1 cellular context compared by ENCODE assay signal in genomic region chr13:29923554-29924481, GRCh38.
A peak's percentile ranks its signal among the peaks of the same experiment; 100 is the strongest.
TF ChIP-seq lines count a peak whose summit lies in the region.

No MANE protein-coding gene starts in this region.

TF ChIP-seq in HepG2, 621 proteins besides CTCF, POLR2A, EP300 and RAD21 (continued from another document):
- peak; percentile 49; the same call in 1 of the 2 replicates for TF ChIP-seq ZNF281 (CRISPR knock-in tag; IDR thresholded peaks at IDR 0.05; ENCODE audit: borderline replicate concordance)
- peak; percentile 82; the same call in 1 of the 2 replicates for TF ChIP-seq TBX3 (IDR thresholded peaks at IDR 0.05; ENCODE audit: borderline replicate concordance)
- no peak for TF ChIP-seq RNF219 (CRISPR knock-in tag; IDR thresholded peaks at IDR 0.05)
- TF ChIP-seq ZFP36L1 (CRISPR knock-in tag; IDR thresholded peaks at IDR 0.05): peak; percentile 70; the same call in 1 of the 2 replicates
- TF ChIP-seq ZNF710 (CRISPR knock-in tag; IDR thresholded peaks at IDR 0.05; ENCODE audit: borderline replicate concordance): peak; percentile 82; the same call in 1 of the 2 replicates
- peak; percentile 95 for TF ChIP-seq ERF (CRISPR knock-in tag; IDR thresholded peaks at IDR 0.05)
- TF ChIP-seq SP5 (CRISPR knock-in tag; IDR thresholded peaks at IDR 0.05; ENCODE audit: borderline replicate concordance, low read depth): peak; percentile 94
- peak; percentile 89 for TF ChIP-seq ZBTB43 (CRISPR knock-in tag; conservative IDR thresholded peaks at IDR 0.05)
- peak; percentile 60; the same call in 1 of the 2 replicates for TF ChIP-seq MBD4 (IDR thresholded peaks at IDR 0.05; ENCODE audit: borderline replicate concordance, low read length)
- TF ChIP-seq ZNF234 (CRISPR knock-in tag; conservative IDR thresholded peaks at IDR 0.05): no peak
- peak; percentile 76 for TF ChIP-seq ZNF12 (CRISPR knock-in tag; IDR thresholded peaks at IDR 0.05)
- no peak for TF ChIP-seq ZNF552 (CRISPR knock-in tag; IDR thresholded peaks at IDR 0.05; ENCODE audit: borderline replicate concordance)
- TF ChIP-seq SP140L (CRISPR knock-in tag; IDR thresholded peaks at IDR 0.05; ENCODE audit: borderline replicate concordance): 0 out of 2 replicates have a peak, but pooled peaks have one; percentile 51
- no peak for TF ChIP-seq PHB2 (IDR thresholded peaks at IDR 0.05; ENCODE audit: partially characterized antibody)
- TF ChIP-seq FUBP1 (CRISPR knock-in tag; IDR thresholded peaks at IDR 0.05; ENCODE audit: borderline replicate concordance): no peak
- no peak for TF ChIP-seq ZNF441 (CRISPR knock-in tag; IDR thresholded peaks at IDR 0.05; ENCODE audit: borderline replicate concordance)
- TF ChIP-seq TARDBP (CRISPR knock-in tag; IDR thresholded peaks at IDR 0.05): peak; percentile 90; the same call in 1 of the 2 replicates
- TF ChIP-seq HMG20A (CRISPR knock-in tag; IDR thresholded peaks at IDR 0.05; ENCODE audit: borderline replicate concordance): peak; percentile 90
